In genomic region chr19:10269333-10270179, GRCh38 we compare ENCODE assay signal across 8 cellular contexts. TPM values are rescaled to one million over a fixed set of nuclear protein-coding genes. Genes with fewer than 3 reads are reported as not detected.
DNase-seq lines count a peak whose midpoint lies in the region; ATAC-seq and TF ChIP-seq lines count a peak whose summit lies in the region.

No MANE protein-coding gene starts in this region.

- peaks cover 7% of the 10 kb centered on the region for H3K27me3 Mint-ChIP-seq in glutamatergic neuron (ENCODE audit: unreplicated experiment)

- no peaks in the 10 kb centered on the region for H3K79me2 ChIP-seq in osteoblast (ENCODE audit: insufficient read depth, low read length)

- H2AFZ ChIP-seq in osteoblast (ENCODE audit: low read length) = peak overlapping the region; percentile 80

- DNase-seq in NCI-H2107 treated with DMSO at 0.1 percent for 48 hours (lab: John Stamatoyannopoulos, UW; ENCODE audit: unreplicated experiment) = peak; percentile 19
- no peak for DNase-seq in NCI-H2107 (lab: John Stamatoyannopoulos, UW)
- peak; percentile 48 for DNase-seq in LHCN-M2 (ENCODE audit: low read depth)
- DNase-seq in activated naive CD4-positive, alpha-beta T cell treated with anti-CD3 and anti-CD28 coated beads, Interleukin-2, amount 50 U/mL, for 16 hours = peak; percentile 87
- DNase-seq in glutamatergic neuron = peak; percentile 86
- peak; percentile 96 for DNase-seq in osteoblast (ENCODE audit: insufficient read length, low spot score, missing footprints)
- DNase-seq in suprapubic skin (ENCODE audit: low spot score in 2 of 2) = peak in 1 of 2 donors; percentile 93

- H3K4me1 Mint-ChIP-seq in glutamatergic neuron (ENCODE audit: low read depth, unreplicated experiment) = no peaks in the 10 kb centered on the region

- H3K27ac ChIP-seq in osteoblast (ENCODE audit: low read depth, low read length) = no peak overlapping the region
- peak overlapping the region; percentile 82 for H3K27ac ChIP-seq in suprapubic skin

- no peak overlapping the region for H3K27ac Mint-ChIP-seq in glutamatergic neuron (ENCODE audit: unreplicated experiment)

- ATAC-seq in SK-N-SH treated with all-trans-retinoic acid at 6 μM for 48 hours = peak; percentile 84

- no peaks in the 10 kb centered on the region for H3K9me3 ChIP-seq in osteoblast (ENCODE audit: low read depth, low read length)
- no peaks in the 10 kb centered on the region for H3K9me3 ChIP-seq in suprapubic skin

- H3K36me3 ChIP-seq in osteoblast (ENCODE audit: insufficient read depth, low read length) = no peaks in the 10 kb centered on the region
- H3K36me3 ChIP-seq in suprapubic skin = peaks cover 4% of the 10 kb centered on the region

- H3K4me3 Mint-ChIP-seq in glutamatergic neuron (ENCODE audit: unreplicated experiment) = no peak overlapping the region

- TF ChIP-seq CTCF in glutamatergic neuron (IDR thresholded peaks at IDR 0.05; ENCODE audit: partially characterized antibody, unreplicated experiment) (peak; percentile 80), osteoblast (IDR thresholded peaks at IDR 0.05; ENCODE audit: extremely low read depth, low read depth, low read length) (peak; percentile 87), suprapubic skin (IDR thresholded peaks at IDR 0.05) (peak; percentile 90 to 94)

- no peaks in the 10 kb centered on the region for H3K27me3 ChIP-seq in osteoblast (ENCODE audit: insufficient read depth, low read length)
- H3K27me3 ChIP-seq in suprapubic skin = no peaks in the 10 kb centered on the region

- H3K36me3 Mint-ChIP-seq in glutamatergic neuron (ENCODE audit: unreplicated experiment) = no peaks in the 10 kb centered on the region

- no peaks in the 10 kb centered on the region for H3K9me3 Mint-ChIP-seq in glutamatergic neuron (ENCODE audit: unreplicated experiment)

- TF ChIP-seq POLR2A in suprapubic skin (IDR thresholded peaks at IDR 0.05) = peak in 1 of 2 donors; percentile 20

- WGBS in suprapubic skin = 14% methylated on average over 18 of the region's 59 CpGs

- H4K20me1 ChIP-seq in osteoblast (ENCODE audit: insufficient read depth, low read length) = no peaks in the 10 kb centered on the region

- peak overlapping the region; percentile 74 for H3K4me2 ChIP-seq in osteoblast (ENCODE audit: insufficient read depth, low read length)

- no peak for TF ChIP-seq EP300 in suprapubic skin (IDR thresholded peaks at IDR 0.05)

- H3K4me1 ChIP-seq in osteoblast (ENCODE audit: insufficient read depth, low read length) (peaks cover 11% of the 10 kb centered on the region), suprapubic skin (peaks cover 26% of the 10 kb centered on the region)

- peak overlapping the region; percentile 66 for H3K4me3 ChIP-seq in osteoblast (ENCODE audit: insufficient read depth, low read length)
- peak overlapping the region; percentile 47 for H3K4me3 ChIP-seq in suprapubic skin

TF ChIP-seq in SK-N-SH treated with all-trans-retinoic acid at 6 μM for 48 hours, 23 proteins besides CTCF, POLR2A, EP300 and RAD21 (continues in another document):
- TF ChIP-seq GLIS3 (CRISPR knock-in tag; IDR thresholded peaks at IDR 0.05) = no peak
- TF ChIP-seq ZNF8 (CRISPR knock-in tag; IDR thresholded peaks at IDR 0.05) = no peak
- no peak for TF ChIP-seq OSR1 (CRISPR knock-in tag; IDR thresholded peaks at IDR 0.05)
- no peak for TF ChIP-seq SNAI2 (CRISPR knock-in tag; IDR thresholded peaks at IDR 0.05)
- no peak for TF ChIP-seq TSHZ2 (CRISPR knock-in tag; IDR thresholded peaks at IDR 0.05)
- TF ChIP-seq PPARA (CRISPR knock-in tag; IDR thresholded peaks at IDR 0.05; ENCODE audit: borderline replicate concordance) = no peak
- TF ChIP-seq ZFP3 (CRISPR knock-in tag; IDR thresholded peaks at IDR 0.05) = no peak
- TF ChIP-seq RARB (CRISPR knock-in tag; IDR thresholded peaks at IDR 0.05) = no peak
- TF ChIP-seq POU6F1 (CRISPR knock-in tag; IDR thresholded peaks at IDR 0.05; ENCODE audit: borderline replicate concordance, low read depth) = no peak
- TF ChIP-seq ARNTL (CRISPR knock-in tag; IDR thresholded peaks at IDR 0.05; ENCODE audit: borderline replicate concordance, low read depth) = no peak
- TF ChIP-seq PATZ1 (CRISPR knock-in tag; IDR thresholded peaks at IDR 0.05; ENCODE audit: borderline replicate concordance) = no peak
- TF ChIP-seq TOX (CRISPR knock-in tag; IDR thresholded peaks at IDR 0.05; ENCODE audit: borderline replicate concordance) = no peak
- TF ChIP-seq ZFP30 (CRISPR knock-in tag; IDR thresholded peaks at IDR 0.05) = no peak

RNA-seq across cellular contexts. Expression of gene ICAM1, which starts 1.4 kb away (rescaled TPM):
- total RNA-seq in LHCN-M2 (2014; rRNA removed) (1.7 and 2.2 TPM in 2 replicates), glutamatergic neuron (ENCODE audit: unreplicated experiment) (not detected), osteoblast (25.6 and 35.5 TPM in 2 replicates), suprapubic skin (10 to 100 TPM in 2 of 4 donors, 1 to 10 TPM in 2; 9.1 to 11.1 (median 9.6) TPM)
- polyA plus RNA-seq in LHCN-M2 (2012) = 3.9 TPM

RNA-seq across cellular contexts. Expression of gene ICAM4, which starts 17.2 kb away (rescaled TPM):
- total RNA-seq in LHCN-M2 (2014; rRNA removed) = not detected in 2 replicates
- polyA plus RNA-seq in LHCN-M2 (2012) = 0.16 TPM
- not detected for total RNA-seq in glutamatergic neuron (ENCODE audit: unreplicated experiment)
- total RNA-seq in osteoblast = under 0.01 and 0.29 TPM in 2 replicates
- total RNA-seq in suprapubic skin = not detected

RNA-seq across cellular contexts. Expression of gene MRPL4, which starts 17.5 kb away (rescaled TPM):
- total RNA-seq in LHCN-M2 (2014; rRNA removed) (98.5 and 101 TPM in 2 replicates), glutamatergic neuron (ENCODE audit: unreplicated experiment) (42.8 TPM), osteoblast (37.1 and 37.3 TPM in 2 replicates), suprapubic skin (100 to 1,000 TPM in 1 of 4 donors, 10 to 100 TPM in 3; 53.3 to 108 (median 77.3) TPM)
- 66.1 TPM for polyA plus RNA-seq in LHCN-M2 (2012)

RNA-seq across cellular contexts. Expression of gene ICAM5, which starts 20.2 kb away (rescaled TPM):
- total RNA-seq in LHCN-M2 (2014; rRNA removed) (4.0 and 8.0 TPM in 2 replicates), glutamatergic neuron (ENCODE audit: unreplicated experiment) (3.6 TPM), osteoblast (under 0.01 TPM in 1 of 2 replicates, not detected in the other), suprapubic skin (under 1 TPM in 3 of 4 donors, not detected in 1; 0.21 to 0.97 (median 0.62) TPM)
- polyA plus RNA-seq in LHCN-M2 (2012) = 3.7 TPM

RNA-seq across cellular contexts. Expression of gene S1PR2, which starts 38.4 kb away (rescaled TPM):
- total RNA-seq in LHCN-M2 (2014; rRNA removed) (1.4 and 1.8 TPM in 2 replicates), glutamatergic neuron (ENCODE audit: unreplicated experiment) (12.5 TPM), osteoblast (9.4 and 14.1 TPM in 2 replicates), suprapubic skin (1 to 10 TPM; 3.9 to 9.9 (median 8.6) TPM)
- 2.3 TPM for polyA plus RNA-seq in LHCN-M2 (2012)
